Comparison of ENCODE assay signal across 19 cellular contexts in the genomic region with DNA sequence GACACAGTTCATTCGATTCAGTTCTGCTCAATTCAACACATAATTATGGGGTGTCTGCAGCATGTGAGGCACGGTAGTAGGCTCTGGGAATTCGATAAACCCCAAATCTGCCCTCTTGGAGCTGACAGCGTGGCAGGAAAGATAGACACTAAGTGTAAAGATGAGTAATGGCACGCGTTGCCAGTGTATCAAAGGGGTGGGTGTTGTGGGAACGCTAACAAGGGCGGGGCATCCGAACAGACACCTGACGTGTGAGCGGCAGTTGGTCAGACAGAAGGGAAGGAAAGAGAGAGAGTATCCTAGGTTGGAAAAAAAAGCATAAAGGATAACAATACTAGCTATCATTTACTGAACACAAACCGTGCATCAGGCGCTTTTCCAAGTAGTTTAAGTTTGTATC.
DNase-seq lines count a peak whose midpoint lies in the region; ATAC-seq, FAIRE-seq and TF ChIP-seq lines count a peak whose summit lies in the region.
"Had no signal": no experiment of that assay in that cellular context is flagged by ENCODE, and none has a peak within 500 bp of the region (broad histone marks: within the 10 kb centered on the region; RNA-seq: fewer than 3 reads in every experiment).

No MANE protein-coding gene starts in this region.

- H3K9ac ChIP-seq in IMR-90 (ENCODE audit: low read depth, low read length) = no peak overlapping the region
- H3K9ac ChIP-seq in keratinocyte (ENCODE audit: control insufficient read depth, extremely low read depth, insufficient read depth, low read length) = peak overlapping the region; percentile 36

- TF ChIP-seq POLR2A in IMR-90 (IDR thresholded peaks at IDR 0.05; ENCODE audit: low read depth, low read length) (no peak), breast epithelium (IDR thresholded peaks at IDR 0.05) (no peak), spleen (IDR thresholded peaks at IDR 0.05) (no peak)

- no peak for DNase-seq in IMR-90
- DNase-seq in breast epithelium (ENCODE audit: low spot score in 2 of 2) = no peak
- DNase-seq in keratinocyte (ENCODE audit: low read depth, low spot score) = peak; percentile 36
- no peak for DNase-seq in spleen
- DNase-seq in UCSD-AML1 (lab: John Stamatoyannopoulos, UW; ENCODE audit: unreplicated experiment) = no peak
- no peak for DNase-seq in NCI-H1105 treated with DMSO at 0.1 percent for 48 hours (lab: John Stamatoyannopoulos, UW)
- DNase-seq in SIG-M5 (lab: John Stamatoyannopoulos, UW) = no peak
- DNase-seq: activated CD8-positive, alpha-beta memory T cell treated with anti-CD3 and anti-CD28 coated beads, Interleukin-2, amount 10 ng/mL, durations not matched to agents 7 days and 5 days; CD8-positive, alpha-beta T cell; foreskin melanocyte; GF-D8; MM.1S; NCI-H146; NCI-H2171; NCI-H69 had no signal

- BruUV-seq in IMR-90 (replicated peaks; lab: Mats Ljungman, UMichigan) = no TSS peak

- ATAC-seq in IMR-90 (ENCODE audit: low read depth) = no peak
- ATAC-seq: activated CD8-positive, alpha-beta memory T cell treated with anti-CD3 and anti-CD28 coated beads, Interleukin-2, amount 10 ng/mL, durations not matched to agents 7 days and 5 days; CD8-positive, alpha-beta T cell had no signal

- H3K27me3 ChIP-seq in IMR-90 (ENCODE audit: control insufficient read depth, insufficient read depth, low read length) (no peaks in the 10 kb centered on the region), breast epithelium (no peaks in the 10 kb centered on the region), keratinocyte (ENCODE audit: control insufficient read depth, extremely low read depth, insufficient read depth, low read length) (no peaks in the 10 kb centered on the region), spleen (replicated peaks in 1 of 7) (no peaks in the 10 kb centered on the region)
- H3K27me3 ChIP-seq: brain microvascular endothelial cell, neutrophil had no signal

- H4K91ac ChIP-seq in IMR-90 (ENCODE audit: insufficient read depth, low read depth, low read length) = peak overlapping the region; percentile 58

- H3K4me3 ChIP-seq in IMR-90 (ENCODE audit: insufficient read depth, low read depth, low read length) = no peak overlapping the region
- no peak overlapping the region for H3K4me3 ChIP-seq in breast epithelium
- H3K4me3 ChIP-seq in keratinocyte (ENCODE audit: control insufficient read depth in 2 of 3, extremely low read depth in 1 of 3, insufficient read depth in 2 of 3, low read depth in 1 of 3, low read length in 3 of 3) = peak overlapping the region in 1 of 3 experiments; percentile 36
- H3K4me3 ChIP-seq in spleen = no peak overlapping the region
- H3K4me3 ChIP-seq: coronary artery had no signal

- dilution Hi-C loops in IMR-90 (cut with HindIII; ENCODE audit: low sequenced_read_pairs, unreplicated experiment) (no loop called here), keratinocyte (cut with MboI; ENCODE audit: extremely low pct_ligation_motif_present, low sequenced_read_pairs) (no loop called here)

- WGBS in IMR-90 (ENCODE audit: extremely low coverage in 2 of 2, insufficient read length in 1 of 2), 2 experiments = no CpG with 5 or more reads among the region's 13 CpGs
- WGBS in spleen, 5 donors = 84 to 88% (median 86%) methylated on average over 13 of the region's 13 CpGs

- FAIRE-seq in keratinocyte (lab: Jason Lieb, UNC) = no peak

- CTCF ChIA-PET in IMR-90 (lab: Yijun Ruan, JAX) = interaction anchor here (1.2 kb wide), 1 partner anchor 59 kb away, joined by 3 read pairs; no protein-coding TSS in a partner anchor

- no peak overlapping the region for H3K18ac ChIP-seq in IMR-90 (ENCODE audit: low read depth, low read length)

- H3K79me2 ChIP-seq in keratinocyte (ENCODE audit: control insufficient read depth, insufficient read depth, low read length) = no peaks in the 10 kb centered on the region

- in situ Hi-C loops in IMR-90 (cut with MboI; ENCODE audit: low sequenced_read_pairs) = no loop called here

- H4K20me1 ChIP-seq in IMR-90 (ENCODE audit: insufficient read depth, low read length) (no peaks in the 10 kb centered on the region), keratinocyte (ENCODE audit: control insufficient read depth, extremely low read depth, insufficient read depth, low read length) (no peaks in the 10 kb centered on the region)

- H2AK5ac ChIP-seq in IMR-90 (ENCODE audit: low read depth, low read length) = peak overlapping the region; percentile 70; the same call in 1 of the 2 replicates

- H3K9me1 ChIP-seq in IMR-90 (ENCODE audit: insufficient read depth, low read length) (peaks cover 10% of the 10 kb centered on the region; the same call in 1 of the 2 replicates), keratinocyte (ENCODE audit: control insufficient read depth, extremely low read depth, insufficient read depth, low read length) (no peaks in the 10 kb centered on the region)

- no peaks in the 10 kb centered on the region for H3K79me1 ChIP-seq in IMR-90 (ENCODE audit: low read depth in 1 of 2, low read length in 2 of 2)

- no peak overlapping the region for H3K56ac ChIP-seq in IMR-90 (ENCODE audit: extremely low read depth, insufficient read depth, low read length)

- no peak overlapping the region for H3K23ac ChIP-seq in IMR-90 (ENCODE audit: low read depth, low read length)

- H3K4ac ChIP-seq in IMR-90 (ENCODE audit: low read depth, low read length) = peak overlapping the region; percentile 88; the same call in 1 of the 2 replicates

- H2AFZ ChIP-seq in IMR-90 (replicated peaks; ENCODE audit: low read length, poor library complexity) (peak overlapping the region; percentile 24), keratinocyte (ENCODE audit: control insufficient read depth, low read length) (no peak overlapping the region)

- peak overlapping the region; percentile 88; the same call in 1 of the 2 replicates for H2BK20ac ChIP-seq in IMR-90 (ENCODE audit: low read depth, low read length)

- H3K27ac ChIP-seq in IMR-90 (ENCODE audit: insufficient read depth, low read length) = no peak overlapping the region
- H3K27ac ChIP-seq in breast epithelium = peak overlapping the region; percentile 67 to 77
- H3K27ac ChIP-seq in keratinocyte (ENCODE audit: control insufficient read depth, insufficient read depth, low read length) = peak overlapping the region; percentile 56
- peak overlapping the region in 7 of 8 donors; percentile 41 to 77 (median 68) for H3K27ac ChIP-seq in spleen
- H3K27ac ChIP-seq: coronary artery, HL-60, neutrophil had no signal

- H3K36me3 ChIP-seq in IMR-90 (ENCODE audit: control insufficient read depth, insufficient read depth, low read length) (no peaks in the 10 kb centered on the region), breast epithelium (no peaks in the 10 kb centered on the region), keratinocyte (ENCODE audit: control insufficient read depth in 2 of 2, extremely low read depth in 1 of 2, insufficient read depth in 2 of 2, low read length in 2 of 2) (no peaks in the 10 kb centered on the region), spleen (no peaks in the 10 kb centered on the region)
- H3K36me3 ChIP-seq: brain microvascular endothelial cell, neutrophil had no signal

- no peak overlapping the region for H4K5ac ChIP-seq in IMR-90 (ENCODE audit: low read depth, low read length)

- intact Hi-C loops in IMR-90 (cut with micrococcal nuclease) (no loop called here), breast epithelium (cut with DNase I; ENCODE audit: low total_unique reads) (no loop called here), spleen (cut with DNase I; ENCODE audit: low total_unique reads) (no loop called here)

- H4K8ac ChIP-seq in IMR-90 (ENCODE audit: low read depth in 2 of 2, low read length in 2 of 2) = peak overlapping the region; percentile 13 to 89; a peak in 2 of 4 replicates

- no peak overlapping the region for H2AK9ac ChIP-seq in IMR-90 (replicated peaks; ENCODE audit: low read depth, low read length, poor library complexity)

- H3K9me3 ChIP-seq in IMR-90 (ENCODE audit: control insufficient read depth, insufficient read depth, low read length) (no peaks in the 10 kb centered on the region), breast epithelium (no peaks in the 10 kb centered on the region), keratinocyte (ENCODE audit: control insufficient read depth, low read depth, low read length) (no peaks in the 10 kb centered on the region), spleen (no peaks in the 10 kb centered on the region)
- H3K9me3 ChIP-seq: neutrophil had no signal

- H3K4me1 ChIP-seq in IMR-90 (ENCODE audit: control insufficient read depth, insufficient read depth, low read length) (peaks cover 14% of the 10 kb centered on the region), breast epithelium (peaks cover 8 to 9% of the 10 kb centered on the region in 2 donors), keratinocyte (ENCODE audit: control insufficient read depth, extremely low read depth, insufficient read depth, low read length) (peaks cover 18% of the 10 kb centered on the region), spleen (peaks cover 0 to 27% (median 17%) of the 10 kb centered on the region in 6 donors)

- peak overlapping the region; percentile 87; the same call in 1 of the 2 replicates for H2BK120ac ChIP-seq in IMR-90 (ENCODE audit: low read depth, low read length)

- no peak for TF ChIP-seq RAD21 in IMR-90 (IDR thresholded peaks at IDR 0.05; ENCODE audit: low read length)

- peak overlapping the region; percentile 89; the same call in 2 of the 3 replicates for H2BK15ac ChIP-seq in IMR-90 (ENCODE audit: low read depth, low read length)

- no peak overlapping the region for H3K4me2 ChIP-seq in IMR-90 (ENCODE audit: low read depth, low read length)
- H3K4me2 ChIP-seq in keratinocyte (ENCODE audit: control insufficient read depth, extremely low read depth, insufficient read depth, low read depth, low read length) = peak overlapping the region; percentile 69

- POLR2A ChIA-PET in IMR-90 (lab: Charles Lee; ENCODE audit: unreplicated experiment) = no interaction called here

- peak overlapping the region; percentile 73 for H3K14ac ChIP-seq in IMR-90 (replicated peaks; ENCODE audit: low read depth, low read length)

- TF ChIP-seq CTCF in IMR-90 (conservative IDR thresholded peaks at IDR 0.05; ENCODE audit: low read depth, low read length) = no peak
- no peak for TF ChIP-seq CTCF in breast epithelium (IDR thresholded peaks at IDR 0.05)
- no peak for TF ChIP-seq CTCF in keratinocyte (optimal IDR thresholded peaks at IDR 0.05 in 1 of 3, IDR thresholded peaks at IDR 0.05 in 1 of 3, conservative IDR thresholded peaks at IDR 0.05 in 1 of 3; ENCODE audit: extremely low read depth in 1 of 3, insufficient read depth in 2 of 3, low read length in 3 of 3)
- no peak for TF ChIP-seq CTCF in spleen (IDR thresholded peaks at IDR 0.05 in 8 of 11, conservative IDR thresholded peaks at IDR 0.05 in 3 of 11)

- no peak overlapping the region for H2BK5ac ChIP-seq in IMR-90 (ENCODE audit: low read depth, low read length, poor library complexity, severe bottlenecking)

TF ChIP-seq in IMR-90, 13 proteins besides CTCF, POLR2A, EP300 and RAD21 (continues in another document):
- TF ChIP-seq SMC3 (IDR thresholded peaks at IDR 0.05; ENCODE audit: low read depth, low read length) (no peak), NFE2L2 (IDR thresholded peaks at IDR 0.05; ENCODE audit: low read depth, low read length) (no peak), FOS (IDR thresholded peaks at IDR 0.05; ENCODE audit: low read depth, low read length) (no peak), MXI1 (IDR thresholded peaks at IDR 0.05; ENCODE audit: borderline replicate concordance, low read depth, low read length) (no peak), MAZ (IDR thresholded peaks at IDR 0.05; ENCODE audit: borderline replicate concordance, low read depth, low read length) (no peak), RFX5 (IDR thresholded peaks at IDR 0.05; ENCODE audit: low read depth, low read length) (no peak)
